6 cellular contexts compared by ENCODE assay signal in the genomic region with DNA sequence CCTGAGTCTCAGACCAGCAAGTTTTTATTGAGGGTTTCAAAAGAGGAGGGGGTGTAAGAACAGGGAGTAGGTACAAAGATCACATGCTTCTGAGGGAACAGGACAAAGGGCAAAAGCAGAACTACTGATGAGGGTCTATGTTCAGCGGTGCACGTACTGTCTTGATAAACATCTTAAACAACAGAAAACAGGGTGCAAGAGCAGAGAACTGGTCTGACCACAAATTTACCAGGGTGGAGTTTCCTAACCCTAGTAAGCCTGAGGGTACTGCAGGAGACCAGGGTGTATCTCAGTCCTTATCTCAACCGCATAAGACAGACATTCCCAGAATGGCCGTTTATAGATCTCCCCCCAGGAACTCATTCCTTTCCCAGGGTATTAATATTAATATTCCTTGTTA.
DNase-seq lines count a peak whose midpoint lies in the region; ATAC-seq, FAIRE-seq and TF ChIP-seq lines count a peak whose summit lies in the region.
"Not testable (repeated sequence)": the region's sequence is repeated elsewhere in the genome, so short reads cannot be mapped to it uniquely, and the experiment has no call there.

No MANE protein-coding gene starts in this region.

- CTCF ChIA-PET in HEK293 (lab: Yijun Ruan, JAX) = not testable (repeated sequence)
- CTCF ChIA-PET in K562 (lab: Yijun Ruan, JAX; ENCODE audit: low intra/inter-chr PET ratio) = interaction anchor here (0.6 kb wide), 1 partner anchor 366 kb away, joined by 4 read pairs; no protein-coding TSS in a partner anchor

- H2BK5ac ChIP-seq in trophoblast cell (ENCODE audit: low read depth, low read length, poor library complexity) = not testable (repeated sequence)

- not testable (repeated sequence) for H3K9me2 ChIP-seq in hepatocyte (replicated peaks; ENCODE audit: insufficient read depth)

- TF ChIP-seq POLR2A in NB4 (IDR thresholded peaks at IDR 0.05; ENCODE audit: extremely low read depth, insufficient read length); K562 (conservative IDR thresholded peaks at IDR 0.05): not testable (repeated sequence)

- H3K27me3 ChIP-seq in BLaER1 treated with 17β-estradiol and CSF1 and Interleukin-3, amounts not matched to agents 10 nM and 100 nM = peaks cover 17 to 28% (median 23%) of the 10 kb centered on the region in 11 experiments
- H3K27me3 ChIP-seq in K562 (ENCODE audit: control insufficient read depth in 2 of 2, insufficient read depth in 2 of 2, low read length in 2 of 2); hepatocyte: not testable (repeated sequence)
- H3K27me3 ChIP-seq in trophoblast cell (ENCODE audit: insufficient read depth, low read length) = peaks cover 14% of the 10 kb centered on the region

- not testable (repeated sequence) for BruUV-seq in K562 (replicated peaks; lab: Mats Ljungman, UMichigan)

- not testable (repeated sequence) for H4K20me1 ChIP-seq in BLaER1 treated with 17β-estradiol and CSF1 and Interleukin-3, amounts not matched to agents 10 nM and 100 nM; K562 (replicated peaks; ENCODE audit: control insufficient read depth, insufficient read depth, low read length); hepatocyte (ENCODE audit: insufficient read depth, poor library complexity, severe bottlenecking)

- in situ Hi-C loops in K562 (cut with MboI) = not testable (repeated sequence)

- TF ChIP-seq CTCF in HEK293 (tag by site-specific recombination; IDR thresholded peaks at IDR 0.05); NB4 (IDR thresholded peaks at IDR 0.05; ENCODE audit: low read depth, low read length); K562 (IDR thresholded peaks at IDR 0.05 in 2 of 3, conservative IDR thresholded peaks at IDR 0.05 in 1 of 3; ENCODE audit: insufficient read depth in 2 of 3, low read depth in 1 of 3, low read length in 3 of 3); hepatocyte (IDR thresholded peaks at IDR 0.05; ENCODE audit: poor library complexity): not testable (repeated sequence)

- H3K4me1 ChIP-seq in BLaER1 treated with 17β-estradiol and CSF1 and Interleukin-3, amounts not matched to agents 10 nM and 100 nM = peaks cover 8 to 35% (median 22%) of the 10 kb centered on the region in 10 experiments; a peak in 19 of 20 replicates
- not testable (repeated sequence) for H3K4me1 ChIP-seq in HEK293 (ENCODE audit: control insufficient read depth, insufficient read depth, low read length); K562 (replicated peaks in 1 of 2; ENCODE audit: control insufficient read depth in 2 of 2, insufficient read depth in 2 of 2, low read length in 2 of 2); trophoblast cell (ENCODE audit: control insufficient read depth in 1 of 2, insufficient read depth in 2 of 2, low read length in 2 of 2)
- peaks cover 17% of the 10 kb centered on the region for H3K4me1 ChIP-seq in hepatocyte (ENCODE audit: insufficient read depth)

- H4K91ac ChIP-seq in trophoblast cell (ENCODE audit: low read depth, low read length) = not testable (repeated sequence)

- H3K18ac ChIP-seq in trophoblast cell (ENCODE audit: low read length) = not testable (repeated sequence)

- peak; percentile 52 for DNase-seq in NB4 (ENCODE audit: low read depth)
- DNase-seq in K562 (ENCODE audit: extremely low read depth in 1 of 4, low spot score in 3 of 4); hepatocyte (ENCODE audit: low spot score): not testable (repeated sequence)
- DNase-seq in trophoblast cell = peak; percentile 81 to 88

- H3K9ac ChIP-seq in BLaER1 treated with 17β-estradiol and CSF1 and Interleukin-3, amounts not matched to agents 10 nM and 100 nM; K562 (ENCODE audit: insufficient read depth in 1 of 2, low read depth in 2 of 2, low read length in 2 of 2); trophoblast cell (ENCODE audit: low read length): not testable (repeated sequence)

- peak overlapping the region in 7 of 11 experiments; percentile 13 to 46 (median 29); a peak in 4 of 22 replicates for H3K4me2 ChIP-seq in BLaER1 treated with 17β-estradiol and CSF1 and Interleukin-3, amounts not matched to agents 10 nM and 100 nM
- not testable (repeated sequence) for H3K4me2 ChIP-seq in K562 (ENCODE audit: insufficient read depth, low read length); hepatocyte; trophoblast cell (ENCODE audit: low read length)

- not testable (repeated sequence) for TF ChIP-seq RAD21 in K562 (CRISPR knock-in tag; conservative IDR thresholded peaks at IDR 0.05 in 1 of 2, IDR thresholded peaks at IDR 0.05 in 1 of 2)

- ATAC-seq in K562 = not testable (repeated sequence)

- not testable (repeated sequence) for H3K36me3 ChIP-seq in BLaER1 treated with 17β-estradiol and CSF1 and Interleukin-3, amounts not matched to agents 10 nM and 100 nM; HEK293 (ENCODE audit: control insufficient read depth in 2 of 2, insufficient read depth in 1 of 2, low read length in 2 of 2); K562 (ENCODE audit: control insufficient read depth, insufficient read depth, low read length); hepatocyte (replicated peaks; ENCODE audit: insufficient read depth, low read depth); trophoblast cell (ENCODE audit: control insufficient read depth in 1 of 2, insufficient read depth in 2 of 2, low read length in 2 of 2)

- not testable (repeated sequence) for H3K14ac ChIP-seq in trophoblast cell (ENCODE audit: low read length)

- H2AK5ac ChIP-seq in trophoblast cell (ENCODE audit: low read length) = not testable (repeated sequence)

- H3K79me1 ChIP-seq in trophoblast cell (ENCODE audit: low read length) = not testable (repeated sequence)

- peaks cover 22 to 63% (median 40%) of the 10 kb centered on the region in 11 experiments; a peak in 20 of 22 replicates for H3K9me3 ChIP-seq in BLaER1 treated with 17β-estradiol and CSF1 and Interleukin-3, amounts not matched to agents 10 nM and 100 nM (replicated peaks in 1 of 11)
- not testable (repeated sequence) for H3K9me3 ChIP-seq in HEK293 (ENCODE audit: control insufficient read depth, insufficient read depth, low read depth, low read length); K562 (replicated peaks; ENCODE audit: control insufficient read depth, insufficient read depth, low read depth, low read length); hepatocyte (ENCODE audit: low read depth); trophoblast cell (ENCODE audit: insufficient read depth, low read depth, low read length)

- not testable (repeated sequence) for H3K23ac ChIP-seq in trophoblast cell (ENCODE audit: low read length)

- H3K4me3 ChIP-seq in BLaER1 treated with 17β-estradiol and CSF1 and Interleukin-3, amounts not matched to agents 10 nM and 100 nM; HEK293 (ENCODE audit: low read depth, low read length); NB4 (ENCODE audit: low read depth, low read length); K562; hepatocyte; trophoblast cell (ENCODE audit: low read depth, low read length): not testable (repeated sequence)

- not testable (repeated sequence) for TF ChIP-seq EP300 in K562 (IDR thresholded peaks at IDR 0.05; ENCODE audit: low read length)

- FAIRE-seq in K562 (lab: Jason Lieb, UNC) = not testable (repeated sequence)

- not testable (repeated sequence) for H3K79me2 ChIP-seq in K562 (ENCODE audit: control insufficient read depth, insufficient read depth, low read length); hepatocyte; trophoblast cell (ENCODE audit: control insufficient read depth, insufficient read depth, low read length, poor library complexity)

- intact Hi-C loops in K562 (cut with micrococcal nuclease) = not testable (repeated sequence)

- 40% methylated on average over 4 of the region's 4 CpGs for WGBS in K562 (ENCODE audit: insufficient coverage, low coverage, missing lambda C conversion rate)
- WGBS in hepatocyte (ENCODE audit: low lambda C conversion rate, missing lambda C conversion rate) = 65% methylated on average over 4 of the region's 4 CpGs
- WGBS in trophoblast cell (ENCODE audit: extremely low coverage, insufficient coverage, insufficient read length) = no CpG with 5 or more reads among the region's 4 CpGs

- not testable (repeated sequence) for H4K12ac ChIP-seq in trophoblast cell (ENCODE audit: low read depth, low read length)

- not testable (repeated sequence) for H2BK120ac ChIP-seq in trophoblast cell (ENCODE audit: insufficient read depth, low read length, poor library complexity)

- H4K8ac ChIP-seq in trophoblast cell (ENCODE audit: low read depth, low read length) = not testable (repeated sequence)

- not testable (repeated sequence) for H3K4ac ChIP-seq in trophoblast cell (ENCODE audit: low read depth, low read length)

- H2BK12ac ChIP-seq in trophoblast cell (ENCODE audit: low read length) = not testable (repeated sequence)

- POLR2A ChIA-PET in HEK293 (lab: Yijun Ruan, JAX); K562 (lab: Yijun Ruan, JAX): not testable (repeated sequence)

- not testable (repeated sequence) for H2AFZ ChIP-seq in K562 (ENCODE audit: low read depth, low read length); hepatocyte; trophoblast cell (ENCODE audit: insufficient read depth, low read length, poor library complexity)

- H3K9me1 ChIP-seq in K562 (ENCODE audit: control insufficient read depth, insufficient read depth, low read length) = not testable (repeated sequence)

- peak overlapping the region in 3 of 11 experiments; percentile 13 to 37 (median 22); a peak in 4 of 22 replicates for H3K27ac ChIP-seq in BLaER1 treated with 17β-estradiol and CSF1 and Interleukin-3, amounts not matched to agents 10 nM and 100 nM
- H3K27ac ChIP-seq in HEK293 (ENCODE audit: extremely low read depth, low read depth, low read length); K562 (ENCODE audit: extremely low read depth, low read depth, low read length); trophoblast cell (ENCODE audit: low read depth, low read length): not testable (repeated sequence)
- peak overlapping the region; percentile 12 for H3K27ac ChIP-seq in hepatocyte

TF ChIP-seq in HEK293, 187 proteins besides CTCF, POLR2A, EP300 and RAD21:
- peak; percentile 16 for TF ChIP-seq ZNF529 (tag by site-specific recombination; IDR thresholded peaks at IDR 0.05; ENCODE audit: insufficient replicate concordance)

TF ChIP-seq in K562, 482 proteins besides CTCF, POLR2A, EP300 and RAD21 (continues in another document):
- TF ChIP-seq ZNF445 (CRISPR knock-in tag; IDR thresholded peaks at IDR 0.05; ENCODE audit: low read depth) = peak; percentile 93
- TF ChIP-seq TRIM28 (IDR thresholded peaks at IDR 0.05) = peak; percentile 49; the same call in 1 of the 2 replicates
